8 cellular contexts compared by ENCODE assay signal in the genomic region with DNA sequence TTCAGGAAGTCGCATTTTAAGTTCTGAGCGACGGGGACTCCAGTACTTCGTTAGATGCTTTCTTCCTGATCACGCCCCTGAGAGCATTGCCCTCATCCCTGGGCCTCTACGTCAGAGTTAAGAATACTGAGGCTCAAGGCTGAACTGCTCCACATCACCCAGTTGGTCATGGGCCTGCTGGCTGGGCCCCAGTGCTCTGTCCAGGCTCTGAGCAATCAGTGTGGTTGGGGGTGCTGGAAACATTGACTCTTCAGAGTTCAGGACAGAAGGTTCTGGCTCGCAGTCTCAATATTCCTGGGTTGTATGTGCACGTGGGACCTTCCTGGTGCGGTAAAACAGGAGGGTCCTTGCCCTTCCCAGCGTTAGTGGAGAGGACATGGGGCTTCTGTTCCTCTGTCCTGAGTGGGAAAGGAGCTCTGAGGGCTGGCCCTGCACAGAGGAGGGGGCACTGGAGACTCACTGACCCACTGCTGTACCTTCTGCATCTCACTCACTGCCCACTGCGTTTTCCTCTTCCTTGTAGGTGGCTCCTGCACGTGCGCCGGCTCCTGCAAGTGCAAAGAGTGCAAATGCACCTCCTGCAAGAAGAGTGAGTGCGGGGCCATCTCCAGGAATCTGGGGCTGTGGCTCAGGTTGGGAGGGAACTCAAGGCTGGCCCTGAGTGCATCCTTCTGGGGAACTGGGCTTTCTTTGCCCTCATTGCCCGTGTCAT. TPM values are rescaled to one million over a fixed set of nuclear protein-coding genes. Genes with fewer than 3 reads are reported as not detected.
DNase-seq lines count a peak whose midpoint lies in the region; ATAC-seq, FAIRE-seq and TF ChIP-seq lines count a peak whose summit lies in the region.

No MANE protein-coding gene starts in this region.

- peaks cover 6% of the 10 kb centered on the region for H3K36me3 Mint-ChIP-seq in astrocyte (ENCODE audit: low read depth, unreplicated experiment)

- peak overlapping the region; percentile 65 for H2AFZ ChIP-seq in astrocyte (ENCODE audit: low read depth, low read length)

- DNase-seq in Right ventricle myocardium inferior (ENCODE audit: missing footprints) (peak; percentile 80), cardiac septum (ENCODE audit: low spot score) (no peak), astrocyte (ENCODE audit: low read depth) (peak; percentile 87), kidney (peak; percentile 76), pons (ENCODE audit: low spot score) (no peak), NCI-H82 (lab: John Stamatoyannopoulos, UW) (no peak), activated gamma-delta T cell treated with Interleukin-2 at 50 U/mL for 16 hours (no peak)
- DNase-seq in stimulated activated naive CD8-positive, alpha-beta T cell treated with anti-CD3 and anti-CD28 coated beads, Interleukin-15, amount 100 ng/mL, for 72 hours: no peak

- intact Hi-C loops in Right ventricle myocardium inferior (cut with DNase I) (loop anchor here (1.0 kb wide), 2 partner anchors 15 to 18 kb away; a partner anchor contains a TSS), cardiac septum (cut with DNase I) (loop anchor here (1.0 kb wide), 1 partner anchor 16 kb away; no protein-coding TSS in a partner anchor), kidney (cut with DNase I) (no loop called here)

- H3K9me3 ChIP-seq in astrocyte (ENCODE audit: insufficient read depth, low read depth, low read length) (no peaks in the 10 kb centered on the region), kidney (ENCODE audit: control insufficient read depth in 1 of 2, low read length in 2 of 2) (no peaks in the 10 kb centered on the region)

- H3K27ac ChIP-seq in astrocyte (ENCODE audit: low read depth, low read length) (peak overlapping the region; percentile 80), kidney (ENCODE audit: low read depth in 2 of 2, low read length in 2 of 2) (peak overlapping the region; percentile 63 to 88)

- FAIRE-seq in astrocyte (lab: Jason Lieb, UNC): no peak
- no peak for FAIRE-seq in kidney (lab: Jason Lieb, UNC)

- peak overlapping the region; percentile 66 for H3K27ac Mint-ChIP-seq in astrocyte (ENCODE audit: unreplicated experiment)
- H3K27ac Mint-ChIP-seq in stimulated activated naive CD8-positive, alpha-beta T cell treated with anti-CD3 and anti-CD28 coated beads, Interleukin-15, amount 100 ng/mL, for 72 hours: peak overlapping the region; percentile 87 to 93

- H3K27me3 ChIP-seq in astrocyte (ENCODE audit: insufficient read depth, low read length): peaks cover 3% of the 10 kb centered on the region

- H3K9ac ChIP-seq in astrocyte (ENCODE audit: low read length): peak overlapping the region; percentile 85
- peak overlapping the region; percentile 35 to 87 for H3K9ac ChIP-seq in kidney (ENCODE audit: low read length in 2 of 2)

- H4K20me1 ChIP-seq in astrocyte (ENCODE audit: insufficient read depth, low read length): peaks cover 11% of the 10 kb centered on the region

- H3K4me1 Mint-ChIP-seq in astrocyte (ENCODE audit: low read depth, unreplicated experiment): peaks cover 5% of the 10 kb centered on the region
- peaks cover 20% of the 10 kb centered on the region for H3K4me1 Mint-ChIP-seq in stimulated activated naive CD8-positive, alpha-beta T cell treated with anti-CD3 and anti-CD28 coated beads, Interleukin-15, amount 100 ng/mL, for 72 hours

- no peak for TF ChIP-seq CTCF in astrocyte (IDR thresholded peaks at IDR 0.05; ENCODE audit: insufficient read depth, low read depth, low read length)
- no peak for TF ChIP-seq CTCF in kidney (IDR thresholded peaks at IDR 0.05; ENCODE audit: borderline replicate concordance, extremely low read depth, insufficient read depth)

- H3K27me3 Mint-ChIP-seq in astrocyte (ENCODE audit: low read depth, unreplicated experiment): peaks cover 59% of the 10 kb centered on the region
- peaks cover 65% of the 10 kb centered on the region for H3K27me3 Mint-ChIP-seq in stimulated activated naive CD8-positive, alpha-beta T cell treated with anti-CD3 and anti-CD28 coated beads, Interleukin-15, amount 100 ng/mL, for 72 hours

- peak; percentile 78 for ATAC-seq in Right ventricle myocardium inferior
- ATAC-seq in stimulated activated naive CD8-positive, alpha-beta T cell treated with anti-CD3 and anti-CD28 coated beads, Interleukin-15, amount 100 ng/mL, for 72 hours: peak; percentile 38

- peak overlapping the region; percentile 76 for H3K4me3 ChIP-seq in astrocyte (ENCODE audit: insufficient read depth, low read depth, low read length)
- peak overlapping the region; percentile 72 to 85 for H3K4me3 ChIP-seq in kidney (ENCODE audit: low read length in 2 of 2)

- no peaks in the 10 kb centered on the region for H3K36me3 ChIP-seq in astrocyte (ENCODE audit: insufficient read depth, low read length)
- no peaks in the 10 kb centered on the region for H3K36me3 ChIP-seq in kidney (ENCODE audit: control insufficient read depth in 1 of 2, insufficient read depth in 2 of 2, low read length in 2 of 2)

- H3K4me1 ChIP-seq in astrocyte (ENCODE audit: insufficient read depth, low read length): peaks cover 25% of the 10 kb centered on the region
- peaks cover 0 to 3% of the 10 kb centered on the region in 2 donors for H3K4me1 ChIP-seq in kidney (ENCODE audit: control insufficient read depth in 1 of 2, insufficient read depth in 1 of 2, low read depth in 1 of 2, low read length in 2 of 2)

- peak overlapping the region; percentile 76 for H3K4me3 Mint-ChIP-seq in astrocyte (ENCODE audit: unreplicated experiment)
- peak overlapping the region; percentile 89 to 94 for H3K4me3 Mint-ChIP-seq in stimulated activated naive CD8-positive, alpha-beta T cell treated with anti-CD3 and anti-CD28 coated beads, Interleukin-15, amount 100 ng/mL, for 72 hours

- H3K9me3 Mint-ChIP-seq in astrocyte (ENCODE audit: unreplicated experiment): no peaks in the 10 kb centered on the region
- no peaks in the 10 kb centered on the region for H3K9me3 Mint-ChIP-seq in stimulated activated naive CD8-positive, alpha-beta T cell treated with anti-CD3 and anti-CD28 coated beads, Interleukin-15, amount 100 ng/mL, for 72 hours

- H3K4me2 ChIP-seq in astrocyte (ENCODE audit: low read length): peak overlapping the region; percentile 97

- H3K79me2 ChIP-seq in astrocyte (ENCODE audit: insufficient read depth, low read length): peaks cover 20% of the 10 kb centered on the region

RNA-seq across cellular contexts. Expression of a gene that starts 0.5 kb away (rescaled TPM):
- total RNA-seq in Right ventricle myocardium inferior (136 TPM), cardiac septum (36.1 TPM), astrocyte (10.7 and 11.9 TPM in 2 replicates), kidney (258 TPM)
- polyA plus RNA-seq in kidney (ENCODE audit: insufficient read depth, low read depth, low replicate concordance): 191 TPM

RNA-seq across cellular contexts. Expression of a gene that starts 6.4 kb away (rescaled TPM):
- total RNA-seq in Right ventricle myocardium inferior (6.7 TPM), cardiac septum (1.1 TPM), astrocyte (not detected in 2 replicates), kidney (27.9 TPM)
- polyA plus RNA-seq in kidney (ENCODE audit: insufficient read depth, low read depth, low replicate concordance): 15.3 TPM

RNA-seq across cellular contexts. Expression of a gene that starts 12.4 kb away (rescaled TPM):
- total RNA-seq in Right ventricle myocardium inferior: 2.9 TPM
- total RNA-seq in cardiac septum: 1.5 TPM
- total RNA-seq in astrocyte: not detected in 2 replicates
- total RNA-seq in kidney: 19.8 TPM
- 3.1 TPM for polyA plus RNA-seq in kidney (ENCODE audit: insufficient read depth, low read depth, low replicate concordance)

RNA-seq across cellular contexts. Expression of a gene that starts 17.7 kb away (rescaled TPM):
- total RNA-seq in Right ventricle myocardium inferior (95.2 TPM), cardiac septum (108 TPM), astrocyte (84.2 and 112 TPM in 2 replicates), kidney (507 TPM)
- polyA plus RNA-seq in kidney (ENCODE audit: insufficient read depth, low read depth, low replicate concordance): 315 TPM

RNA-seq across cellular contexts. Expression of a gene that starts 25.6 kb away (rescaled TPM):
- total RNA-seq in Right ventricle myocardium inferior (not detected), cardiac septum (not detected), astrocyte (not detected in 2 replicates), kidney (not detected)
- polyA plus RNA-seq in kidney (ENCODE audit: insufficient read depth, low read depth, low replicate concordance): not detected

Comparison
In these comparisons a context has a peak if more than half of its experiments do, and no peak if none do; other contexts are left out.
1. DNase-seq: peak in Right ventricle myocardium inferior (single experiment), astrocyte (single experiment) and kidney (single experiment); none in cardiac septum (single experiment), stimulated activated naive CD8-positive, alpha-beta T cell treated with anti-CD3 and anti-CD28 coated beads, Interleukin-15, amount 100 ng/mL, for 72 hours (0 of 2), pons (single experiment), NCI-H82 (single experiment) and activated gamma-delta T cell treated with Interleukin-2 at 50 U/mL for 16 hours (single experiment).